9 cellular contexts compared by ENCODE assay signal in genomic region chr18:25561923-25562322, GRCh38.
A peak's percentile ranks its signal among the peaks of the same experiment; 100 is the strongest.
DNase-seq lines count a peak whose midpoint lies in the region; ATAC-seq lines count a peak whose summit lies in the region.
"Had no signal": no experiment of that assay in that cellular context is flagged by ENCODE, and none has a peak within 500 bp of the region (broad histone marks: within the 10 kb centered on the region; RNA-seq: fewer than 3 reads in every experiment).

No MANE protein-coding gene starts in this region.

- H3K9ac ChIP-seq in GM23248 = no peak overlapping the region

- no peaks in the 10 kb centered on the region for H4K20me1 ChIP-seq in GM23248 (ENCODE audit: insufficient read depth)

- no peaks in the 10 kb centered on the region for H3K9me2 ChIP-seq in GM23248 (ENCODE audit: insufficient read depth)

- H3K9me3 ChIP-seq in GM23248 (ENCODE audit: low read depth) = no peaks in the 10 kb centered on the region

- no peak overlapping the region for H3K27ac ChIP-seq in GM23248

- WGBS in GM23248 (ENCODE audit: low coverage in 1 of 2, low lambda C conversion rate in 2 of 2, missing lambda C conversion rate in 2 of 2), 2 experiments = 78 to 80% methylated on average over 6 of the region's 6 CpGs

- no peak overlapping the region for H2AFZ ChIP-seq in GM23248

- no peak for ATAC-seq in GM18861 (IDR thresholded peaks at IDR 0.05; ENCODE audit: unreplicated experiment)
- ATAC-seq: T-cell had no signal

- intact Hi-C loops in posterior cingulate gyrus (cut with DNase I) = no loop called here

- no peaks in the 10 kb centered on the region for H3F3A ChIP-seq in GM23248 (ENCODE audit: insufficient read depth)

- no peaks in the 10 kb centered on the region for H3K36me3 ChIP-seq in GM23248 (ENCODE audit: low read depth)

- no peak overlapping the region for H3K4me2 ChIP-seq in GM23248 (ENCODE audit: unreplicated experiment)

- DNase-seq in CMK (ENCODE audit: low read depth) (peak; percentile 22), GM23248 (peak; percentile 47), SKM-1 treated with dmso at 0.1 percent for 144 hours (lab: John Stamatoyannopoulos, UW; ENCODE audit: unreplicated experiment) (peak; percentile 32), iPS-NIHi11 (ENCODE audit: low spot score) (peak; percentile 30), posterior cingulate gyrus (no peak), COR-L47 (lab: John Stamatoyannopoulos, UW) (no peak)
- no peak for DNase-seq in stimulated activated CD8-positive, alpha-beta memory T cell treated with anti-CD3 and anti-CD28 coated beads, Interleukin-4, amount 100 ng/mL, for 48 hours
- DNase-seq: T-cell had no signal

- no peaks in the 10 kb centered on the region for H3K79me2 ChIP-seq in GM23248 (ENCODE audit: insufficient read depth)

- H3K27me3 ChIP-seq in GM23248 (replicated peaks; ENCODE audit: insufficient read depth) = no peaks in the 10 kb centered on the region

- H3K4me3 ChIP-seq in GM23248 = no peak overlapping the region

- no peaks in the 10 kb centered on the region for H3K4me1 ChIP-seq in GM23248 (ENCODE audit: insufficient read depth)

- in situ Hi-C loops in GM23248 (cut with MboI) = loop anchor here (25.0 kb wide), 1 partner anchor 275 kb away; no protein-coding TSS in a partner anchor

Comparison
In these comparisons a context has a peak if more than half of its experiments do, and no peak if none do; other contexts are left out.
1. DNase-seq: peak in CMK (single experiment), GM23248 (single experiment), SKM-1 treated with dmso at 0.1 percent for 144 hours (single experiment) and iPS-NIHi11 (single experiment); none in posterior cingulate gyrus (0 of 10), stimulated activated CD8-positive, alpha-beta memory T cell treated with anti-CD3 and anti-CD28 coated beads, Interleukin-4, amount 100 ng/mL, for 48 hours (single experiment) and COR-L47 (single experiment).